ENCODE assay signal across 17 cellular contexts in the genomic region with DNA sequence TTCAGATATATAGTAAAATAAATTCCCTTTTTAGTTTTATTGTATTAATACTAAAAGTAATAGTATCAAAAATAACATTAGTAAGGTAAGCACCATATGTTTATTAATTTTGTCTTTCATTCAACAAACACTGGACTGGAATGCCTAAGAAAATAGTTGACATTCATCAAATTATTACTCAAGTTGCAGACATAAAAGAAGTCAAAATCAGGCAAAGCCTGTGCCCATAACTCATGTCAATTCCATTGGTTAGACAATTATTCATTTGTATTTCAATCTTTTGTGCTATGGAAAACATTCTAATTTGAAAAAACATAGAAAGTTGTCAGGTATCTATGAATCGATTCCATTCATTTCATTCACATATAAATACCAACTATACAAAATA.
"Had no signal": no experiment of that assay in that cellular context is flagged by ENCODE, and none has a peak within 500 bp of the region (broad histone marks: within the 10 kb centered on the region; RNA-seq: fewer than 3 reads in every experiment).

No MANE protein-coding gene starts in this region.

- H3K9me3 ChIP-seq: adrenal gland, breast epithelium had no signal

- H3K4me3 ChIP-seq: adrenal gland, breast epithelium, hepatocyte, sigmoid colon, upper lobe of left lung had no signal

- H3K27ac ChIP-seq: adrenal gland, breast epithelium, sigmoid colon, upper lobe of left lung had no signal

- H3K27me3 ChIP-seq: adrenal gland, breast epithelium, hepatocyte, sigmoid colon, upper lobe of left lung had no signal

- H3K4me1 ChIP-seq: adrenal gland, breast epithelium, sigmoid colon, upper lobe of left lung had no signal

- H3K36me3 ChIP-seq: adrenal gland, breast epithelium, sigmoid colon, upper lobe of left lung had no signal

- DNase-seq: activated CD4-positive, alpha-beta T cell treated with anti-CD3 and anti-CD28 coated beads for 1 hour; activated CD4-positive, alpha-beta T cell treated with anti-CD3 and anti-CD28 coated beads, Interleukin-2, amount 50 U/mL, for 1 hour; activated CD8-positive, alpha-beta T cell treated with anti-CD3 and anti-CD28 coated beads, Interleukin-2, amount 10 ng/mL, durations not matched to agents 7 days and 5 days; adrenal gland; cortex of kidney; foreskin fibroblast; left cardiac atrium; midbrain; natural killer cell; retina; sigmoid colon; stimulated activated CD4-positive, alpha-beta T cell treated with anti-CD3 and anti-CD28 coated beads, Interleukin-4, amount 100 ng/mL, for 4 hours; stimulated activated naive CD8-positive, alpha-beta T cell treated with anti-CD3 and anti-CD28 coated beads, Interleukin-15, Interleukin-2, amounts not matched to agents 100 U/mL and 50 U/mL, for 24 hours; T-helper 9 cell; upper lobe of left lung had no signal
